In genomic region chr10:79104264-79104954, GRCh38 we compare ENCODE assay signal across 9 cellular contexts. TPM values are rescaled to one million over a fixed set of nuclear protein-coding genes. Genes with fewer than 3 reads are reported as not detected.
DNase-seq lines count a peak whose midpoint lies in the region; ATAC-seq and TF ChIP-seq lines count a peak whose summit lies in the region.
"Had no signal": no experiment of that assay in that cellular context is flagged by ENCODE, and none has a peak within 500 bp of the region (broad histone marks: within the 10 kb centered on the region; RNA-seq: fewer than 3 reads in every experiment).

No MANE protein-coding gene starts in this region.

- H3K9me3 ChIP-seq in CD4-positive, CD25-positive, alpha-beta regulatory T cell (ENCODE audit: control insufficient read depth in 2 of 2, low read length in 2 of 2): no peaks in the 10 kb centered on the region
- H3K9me3 ChIP-seq in Panc1 (ENCODE audit: control insufficient read depth, insufficient read depth, low read depth, low read length): no peaks in the 10 kb centered on the region
- no peaks in the 10 kb centered on the region for H3K9me3 ChIP-seq in ovary

- H3K4me1 Mint-ChIP-seq in CD4-positive, CD25-positive, alpha-beta regulatory T cell: peaks cover 6 to 78% (median 21%) of the 10 kb centered on the region in 4 donors
- H3K4me1 Mint-ChIP-seq in activated CD4-positive, alpha-beta T cell treated with anti-CD3 and anti-CD28 coated beads, Interleukin-2, amount 10 ng/mL, durations not matched to agents 7 days and 5 days: peaks cover 26% of the 10 kb centered on the region
- H3K4me1 Mint-ChIP-seq in endothelial cell (ENCODE audit: unreplicated experiment): peaks cover 66% of the 10 kb centered on the region

- CTCF ChIA-PET in Panc1 (lab: Charles Lee) (interaction anchor here (0.6 to 0.7 kb wide), 2 partner anchors 9 to 28 kb away, joined by 5 to 7 read pairs; no protein-coding TSS in a partner anchor), HEK293T (lab: Yijun Ruan, JAX) (interaction anchor here (1.0 to 1.5 kb wide), 2 partner anchors 14 to 90 kb away, joined by 3 to 6 read pairs; no protein-coding TSS in a partner anchor)
- CTCF ChIA-PET in activated CD4-positive, alpha-beta T cell treated with anti-CD3 and anti-CD28 coated beads, Interleukin-2, amount 10 ng/mL, durations not matched to agents 7 days and 5 days (lab: Charles Lee): interaction anchor here (0.7 to 1.4 kb wide), 4 partner anchors 11 to 83 kb away, joined by 3 to 4 read pairs (median 3); no protein-coding TSS in a partner anchor

- no peak for TF ChIP-seq POLR2A in ovary (IDR thresholded peaks at IDR 0.05)

- DNase-seq in CD4-positive, CD25-positive, alpha-beta regulatory T cell: no peak
- DNase-seq in Panc1 (ENCODE audit: low read depth, low spot score): no peak
- DNase-seq in fibroblast of pulmonary artery (ENCODE audit: low read depth): peak; percentile 45
- peak; percentile 83 to 92 (median 90) for DNase-seq in ovary
- no peak for DNase-seq in activated CD4-positive, alpha-beta T cell treated with anti-CD3 and anti-CD28 coated beads, Interleukin-2, amount 10 ng/mL, durations not matched to agents 7 days and 5 days
- no peak for DNase-seq in HEK293T (ENCODE audit: extremely low spot score)
- no peak for DNase-seq in endothelial cell (ENCODE audit: low spot score)

- ATAC-seq in CD4-positive, CD25-positive, alpha-beta regulatory T cell (ENCODE audit: low read depth in 2 of 2): no peak
- ATAC-seq in Panc1: no peak
- no peak for ATAC-seq in HG03135 (IDR thresholded peaks at IDR 0.05; ENCODE audit: unreplicated experiment)

- BruUV-seq in Panc1 (replicated peaks; lab: Mats Ljungman, UMichigan): no TSS peak

- H3K4me3 ChIP-seq in CD4-positive, CD25-positive, alpha-beta regulatory T cell (ENCODE audit: low read depth, low read length): no peak overlapping the region
- H3K4me3 ChIP-seq in Panc1 (ENCODE audit: low read depth in 2 of 2, low read length in 2 of 2): no peak overlapping the region
- H3K4me3 ChIP-seq in fibroblast of pulmonary artery (replicated peaks; ENCODE audit: low read depth, low read length): no peak overlapping the region
- no peak overlapping the region for H3K4me3 ChIP-seq in ovary
- H3K4me3 ChIP-seq: neural progenitor cell had no signal

- H3K27me3 ChIP-seq in CD4-positive, CD25-positive, alpha-beta regulatory T cell (ENCODE audit: control insufficient read depth, insufficient read depth, low read length): no peaks in the 10 kb centered on the region
- no peaks in the 10 kb centered on the region for H3K27me3 ChIP-seq in Panc1 (ENCODE audit: control insufficient read depth, insufficient read depth, low read length)
- H3K27me3 ChIP-seq in ovary: no peaks in the 10 kb centered on the region
- H3K27me3 ChIP-seq: neural progenitor cell had no signal

- TF ChIP-seq CTCF in Panc1 (IDR thresholded peaks at IDR 0.05) (no peak), fibroblast of pulmonary artery (IDR thresholded peaks at IDR 0.05; ENCODE audit: low read length, missing control alignments) (no peak), ovary (IDR thresholded peaks at IDR 0.05) (no peak), endothelial cell (IDR thresholded peaks at IDR 0.05; ENCODE audit: unreplicated experiment) (no peak)

- no peaks in the 10 kb centered on the region for H3K36me3 Mint-ChIP-seq in CD4-positive, CD25-positive, alpha-beta regulatory T cell
- no peaks in the 10 kb centered on the region for H3K36me3 Mint-ChIP-seq in activated CD4-positive, alpha-beta T cell treated with anti-CD3 and anti-CD28 coated beads, Interleukin-2, amount 10 ng/mL, durations not matched to agents 7 days and 5 days (ENCODE audit: low read depth)
- no peaks in the 10 kb centered on the region for H3K36me3 Mint-ChIP-seq in endothelial cell (ENCODE audit: low read depth, unreplicated experiment)

- H3K9me3 Mint-ChIP-seq in CD4-positive, CD25-positive, alpha-beta regulatory T cell: peaks cover 0 to 1% (median 0%) of the 10 kb centered on the region in 7 donors
- no peaks in the 10 kb centered on the region for H3K9me3 Mint-ChIP-seq in activated CD4-positive, alpha-beta T cell treated with anti-CD3 and anti-CD28 coated beads, Interleukin-2, amount 10 ng/mL, durations not matched to agents 7 days and 5 days
- H3K9me3 Mint-ChIP-seq in endothelial cell (ENCODE audit: unreplicated experiment): no peaks in the 10 kb centered on the region
- H3K9me3 Mint-ChIP-seq: neural progenitor cell had no signal

- 30 to 35% (median 34%) methylated on average over 10 of the region's 10 CpGs for WGBS in ovary, 3 donors

- no peaks in the 10 kb centered on the region for H3K36me3 ChIP-seq in CD4-positive, CD25-positive, alpha-beta regulatory T cell (ENCODE audit: control insufficient read depth, insufficient read depth, low read length)
- H3K36me3 ChIP-seq in Panc1 (ENCODE audit: control insufficient read depth, insufficient read depth, low read length) (no peaks in the 10 kb centered on the region), ovary (no peaks in the 10 kb centered on the region)
- H3K36me3 ChIP-seq: neural progenitor cell had no signal

- no peak overlapping the region for H3K4me3 Mint-ChIP-seq in CD4-positive, CD25-positive, alpha-beta regulatory T cell
- no peak overlapping the region for H3K4me3 Mint-ChIP-seq in activated CD4-positive, alpha-beta T cell treated with anti-CD3 and anti-CD28 coated beads, Interleukin-2, amount 10 ng/mL, durations not matched to agents 7 days and 5 days
- H3K4me3 Mint-ChIP-seq in endothelial cell (ENCODE audit: unreplicated experiment): no peak overlapping the region
- H3K4me3 Mint-ChIP-seq: neural progenitor cell had no signal

- no peak overlapping the region for H3K27ac ChIP-seq in CD4-positive, CD25-positive, alpha-beta regulatory T cell (ENCODE audit: insufficient read depth, low read length, poor library complexity, severe bottlenecking)
- H3K27ac ChIP-seq in Panc1 (ENCODE audit: low read length) (peak overlapping the region; percentile 19), ovary (peak overlapping the region in 1 of 2 donors; percentile 85)
- H3K27ac ChIP-seq: neural progenitor cell had no signal

- H3K27me3 Mint-ChIP-seq in CD4-positive, CD25-positive, alpha-beta regulatory T cell: no peaks in the 10 kb centered on the region
- H3K27me3 Mint-ChIP-seq in activated CD4-positive, alpha-beta T cell treated with anti-CD3 and anti-CD28 coated beads, Interleukin-2, amount 10 ng/mL, durations not matched to agents 7 days and 5 days: no peaks in the 10 kb centered on the region
- peaks cover 23% of the 10 kb centered on the region for H3K27me3 Mint-ChIP-seq in endothelial cell (ENCODE audit: unreplicated experiment)

- in situ Hi-C loops in Panc1 (cut with HindIII; ENCODE audit: low pct_unique_long_range_greater_than_20kb, low sequenced_read_pairs): no loop called here

- H3K4me1 ChIP-seq in CD4-positive, CD25-positive, alpha-beta regulatory T cell (ENCODE audit: control insufficient read depth, insufficient read depth, low read length, poor library complexity, severe bottlenecking): peaks cover 11% of the 10 kb centered on the region
- H3K4me1 ChIP-seq in Panc1 (ENCODE audit: control insufficient read depth, insufficient read depth, low read length) (peaks cover 62% of the 10 kb centered on the region), ovary (ENCODE audit: insufficient read depth) (peaks cover 68% of the 10 kb centered on the region)

- intact Hi-C loops in Panc1 (cut with micrococcal nuclease; ENCODE audit: unreplicated experiment) (no loop called here), ovary (cut with DNase I) (no loop called here)

- POLR2A ChIA-PET in Panc1 (lab: Charles Lee): interaction anchor here (0.7 kb wide), 1 partner anchor 29 kb away, joined by 5 read pairs; no protein-coding TSS in a partner anchor
- POLR2A ChIA-PET in activated CD4-positive, alpha-beta T cell treated with anti-CD3 and anti-CD28 coated beads, Interleukin-2, amount 10 ng/mL, durations not matched to agents 7 days and 5 days (lab: Charles Lee): no interaction called here
- POLR2A ChIA-PET in HEK293T (lab: Yijun Ruan, JAX): no interaction called here

- no peak for TF ChIP-seq EP300 in ovary (IDR thresholded peaks at IDR 0.05)

- H3K27ac Mint-ChIP-seq in CD4-positive, CD25-positive, alpha-beta regulatory T cell: peak overlapping the region in 2 of 3 donors; percentile 46 to 72
- no peak overlapping the region for H3K27ac Mint-ChIP-seq in activated CD4-positive, alpha-beta T cell treated with anti-CD3 and anti-CD28 coated beads, Interleukin-2, amount 10 ng/mL, durations not matched to agents 7 days and 5 days
- no peak overlapping the region for H3K27ac Mint-ChIP-seq in endothelial cell (ENCODE audit: unreplicated experiment)

TF ChIP-seq in HEK293T, 16 proteins besides CTCF, POLR2A, EP300 and RAD21:
- no peak for TF ChIP-seq ELF4 (IDR thresholded peaks at IDR 0.05)
- TF ChIP-seq TARDBP (IDR thresholded peaks at IDR 0.05): no peak
- no peak for TF ChIP-seq NFRKB (IDR thresholded peaks at IDR 0.05)
- TF ChIP-seq ARNT (IDR thresholded peaks at IDR 0.05): no peak
- no peak for TF ChIP-seq LEF1 (IDR thresholded peaks at IDR 0.05; ENCODE audit: borderline replicate concordance)
- no peak for TF ChIP-seq SUZ12 (IDR thresholded peaks at IDR 0.05)
- TF ChIP-seq ZNF384 (IDR thresholded peaks at IDR 0.05): no peak
- TF ChIP-seq PKNOX1 (IDR thresholded peaks at IDR 0.05): no peak
- TF ChIP-seq CTBP1 (IDR thresholded peaks at IDR 0.05; ENCODE audit: borderline replicate concordance): no peak
- TF ChIP-seq SP1 (IDR thresholded peaks at IDR 0.05): no peak
- TF ChIP-seq BHLHE40 (IDR thresholded peaks at IDR 0.05; ENCODE audit: borderline replicate concordance): no peak
- no peak for TF ChIP-seq FOXM1 (IDR thresholded peaks at IDR 0.05; ENCODE audit: borderline replicate concordance)

RNA-seq across cellular contexts. Expression of gene ZMIZ1, which starts 35.6 kb away (rescaled TPM):
- total RNA-seq in CD4-positive, CD25-positive, alpha-beta regulatory T cell: 34.8 TPM
- 1 to 10 TPM; 1.5 to 2.3 (median 1.9) TPM for polyA plus RNA-seq in CD4-positive, CD25-positive, alpha-beta regulatory T cell
- total RNA-seq in Panc1 (2021; ENCODE audit: unreplicated experiment) (34.2 TPM), ovary (100 to 1,000 TPM in 2 of 7 donors, 10 to 100 TPM in 5; 30.3 to 117 (median 86.3) TPM), endothelial cell (ENCODE audit: unreplicated experiment) (102 TPM)
- 29.1 TPM for polyA plus RNA-seq in Panc1 (2012; ENCODE audit: insufficient read length)
- polyA plus RNA-seq in ovary: 10 to 100 TPM; 36.5 to 40.3 TPM
- 10 to 100 TPM; 27.8 to 31.5 TPM for total RNA-seq in activated CD4-positive, alpha-beta T cell treated with anti-CD3 and anti-CD28 coated beads, Interleukin-2, amount 10 ng/mL, durations not matched to agents 7 days and 5 days

Comparison
In these comparisons a context has a peak if more than half of its experiments do, and no peak if none do; other contexts are left out.
1. DNase-seq: peak in fibroblast of pulmonary artery (single experiment) and ovary (5 of 5); none in CD4-positive, CD25-positive, alpha-beta regulatory T cell (0 of 3), Panc1 (single experiment), activated CD4-positive, alpha-beta T cell treated with anti-CD3 and anti-CD28 coated beads, Interleukin-2, amount 10 ng/mL, durations not matched to agents 7 days and 5 days (single experiment), HEK293T (single experiment) and endothelial cell (single experiment).
2. H3K27ac Mint-ChIP-seq: peak in CD4-positive, CD25-positive, alpha-beta regulatory T cell (2 of 3); none in activated CD4-positive, alpha-beta T cell treated with anti-CD3 and anti-CD28 coated beads, Interleukin-2, amount 10 ng/mL, durations not matched to agents 7 days and 5 days (single experiment) and endothelial cell (single experiment).